Comparison of ENCODE assay signal across 15 cellular contexts in the genomic region with DNA sequence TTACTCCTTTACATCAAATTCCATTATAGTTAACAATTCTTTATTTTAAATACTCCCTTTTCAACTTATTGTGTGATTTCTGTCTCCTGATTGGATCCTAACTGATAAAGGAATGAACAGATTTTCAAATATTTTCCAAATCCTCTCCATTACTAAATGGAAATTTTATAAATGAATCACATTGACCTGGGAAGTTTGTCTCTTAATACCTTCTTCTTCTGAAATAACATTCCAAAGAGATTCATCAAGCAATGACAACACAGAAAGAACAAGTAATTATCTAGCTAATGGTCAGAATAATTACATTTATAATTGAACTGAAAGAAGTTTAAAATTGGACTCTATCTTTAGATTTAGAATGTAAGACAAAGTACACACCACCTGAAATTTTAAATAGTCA.
DNase-seq lines count a peak whose midpoint lies in the region; ATAC-seq and TF ChIP-seq lines count a peak whose summit lies in the region.
"Had no signal": no experiment of that assay in that cellular context is flagged by ENCODE, and none has a peak within 500 bp of the region (broad histone marks: within the 10 kb centered on the region; RNA-seq: fewer than 3 reads in every experiment).

No MANE protein-coding gene starts in this region.

- H3K4me1 ChIP-seq in upper lobe of left lung, result no peaks in the 10 kb centered on the region
- H3K4me1 ChIP-seq: BLaER1 treated with 17β-estradiol and CSF1 and Interleukin-3, amounts not matched to agents 10 nM and 100 nM had no signal

- H3K27me3 ChIP-seq in upper lobe of left lung, result no peaks in the 10 kb centered on the region
- H3K27me3 ChIP-seq: BLaER1 treated with 17β-estradiol and CSF1 and Interleukin-3, amounts not matched to agents 10 nM and 100 nM had no signal

- no peak overlapping the region for H3K27ac ChIP-seq in upper lobe of left lung
- H3K27ac ChIP-seq: BLaER1 treated with 17β-estradiol and CSF1 and Interleukin-3, amounts not matched to agents 10 nM and 100 nM; GM23248 had no signal

- H3K36me3 Mint-ChIP-seq in stimulated activated memory B cell treated with anti-CD40 and anti-IgM and Interleukin-4, amounts not matched to agents 10 μg/mL and 1 μg/mL and 100 μg/mL, for 72 hours, result no peaks in the 10 kb centered on the region
- H3K36me3 Mint-ChIP-seq: CD8-positive, alpha-beta T cell had no signal

- TF ChIP-seq CTCF in epithelial cell of esophagus (IDR thresholded peaks at IDR 0.05; ENCODE audit: insufficient read depth, low read depth, low read length, missing control alignments) (no peak), upper lobe of left lung (IDR thresholded peaks at IDR 0.05) (no peak)

- TF ChIP-seq POLR2A in upper lobe of left lung (IDR thresholded peaks at IDR 0.05), result no peak

- no peaks in the 10 kb centered on the region for H3K9me3 ChIP-seq in upper lobe of left lung
- H3K9me3 ChIP-seq: BLaER1 treated with 17β-estradiol and CSF1 and Interleukin-3, amounts not matched to agents 10 nM and 100 nM had no signal

- H3K4me3 Mint-ChIP-seq in stimulated activated memory B cell treated with anti-CD40 and anti-IgM and Interleukin-4, amounts not matched to agents 10 μg/mL and 1 μg/mL and 100 μg/mL, for 72 hours, result no peak overlapping the region
- H3K4me3 Mint-ChIP-seq: B cell; CD8-positive, alpha-beta T cell had no signal

- no peak for TF ChIP-seq EP300 in upper lobe of left lung (IDR thresholded peaks at IDR 0.05)

- H3K27me3 Mint-ChIP-seq in stimulated activated memory B cell treated with anti-CD40 and anti-IgM and Interleukin-4, amounts not matched to agents 10 μg/mL and 1 μg/mL and 100 μg/mL, for 72 hours, result no peaks in the 10 kb centered on the region
- H3K27me3 Mint-ChIP-seq: B cell had no signal

- peak; percentile 11 for DNase-seq in HCEC 1CT
- peak; percentile 9 for DNase-seq in NCI-H226
- peak; percentile 50 for DNase-seq in epithelial cell of esophagus (ENCODE audit: low read depth)
- DNase-seq in kidney glomerular epithelial cell (lab: John Stamatoyannopoulos, UW), result peak; percentile 36
- no peak for DNase-seq in NCI-H510A treated with DMSO at 0.1 percent for 48 hours (lab: John Stamatoyannopoulos, UW)
- DNase-seq in upper lobe of left lung, result no peak
- DNase-seq: Calu3; CD8-positive, alpha-beta T cell; DMS79 treated with DMSO at 0.1 percent for 48 hours; EL; GM23248; IMR-90 had no signal

- ATAC-seq in upper lobe of left lung (ENCODE audit: low FRiP score in 2 of 2), result no peak
- no peak for ATAC-seq in stimulated activated memory B cell treated with anti-CD40 and anti-IgM and Interleukin-4, amounts not matched to agents 10 μg/mL and 1 μg/mL and 100 μg/mL, for 72 hours
- ATAC-seq: CD8-positive, alpha-beta T cell had no signal

- no peaks in the 10 kb centered on the region for H3K4me1 Mint-ChIP-seq in stimulated activated memory B cell treated with anti-CD40 and anti-IgM and Interleukin-4, amounts not matched to agents 10 μg/mL and 1 μg/mL and 100 μg/mL, for 72 hours
- H3K4me1 Mint-ChIP-seq: B cell had no signal

- H3K9me3 Mint-ChIP-seq in stimulated activated memory B cell treated with anti-CD40 and anti-IgM and Interleukin-4, amounts not matched to agents 10 μg/mL and 1 μg/mL and 100 μg/mL, for 72 hours, result peaks cover 12% of the 10 kb centered on the region

- H3K27ac Mint-ChIP-seq in stimulated activated memory B cell treated with anti-CD40 and anti-IgM and Interleukin-4, amounts not matched to agents 10 μg/mL and 1 μg/mL and 100 μg/mL, for 72 hours, result no peak overlapping the region
- H3K27ac Mint-ChIP-seq: B cell; CD8-positive, alpha-beta T cell had no signal

- H3K36me3 ChIP-seq in upper lobe of left lung, result no peaks in the 10 kb centered on the region
- H3K36me3 ChIP-seq: BLaER1 treated with 17β-estradiol and CSF1 and Interleukin-3, amounts not matched to agents 10 nM and 100 nM had no signal

- H3K4me3 ChIP-seq in epithelial cell of esophagus (ENCODE audit: low read length) (no peak overlapping the region), upper lobe of left lung (no peak overlapping the region)
- H3K4me3 ChIP-seq: BLaER1 treated with 17β-estradiol and CSF1 and Interleukin-3, amounts not matched to agents 10 nM and 100 nM; GM23248 had no signal

Comparison
In these comparisons a context has a peak if more than half of its experiments do, and no peak if none do; other contexts are left out.
1. DNase-seq: peak in HCEC 1CT (single experiment), NCI-H226 (single experiment), epithelial cell of esophagus (single experiment) and kidney glomerular epithelial cell (single experiment); none in NCI-H510A treated with DMSO at 0.1 percent for 48 hours (single experiment) and upper lobe of left lung (0 of 2).